17 cellular contexts compared by ENCODE assay signal in genomic region chr2:155696561-155696960, GRCh38.
DNase-seq lines count a peak whose midpoint lies in the region; ATAC-seq and FAIRE-seq lines count a peak whose summit lies in the region.
"Had no signal": no experiment of that assay in that cellular context is flagged by ENCODE, and none has a peak within 500 bp of the region (broad histone marks: within the 10 kb centered on the region; RNA-seq: fewer than 3 reads in every experiment).

No MANE protein-coding gene starts in this region.

- ATAC-seq in HG02588 (IDR thresholded peaks at IDR 0.05; ENCODE audit: unreplicated experiment) = no peak

- DNase-seq in NOMO-1 (lab: John Stamatoyannopoulos, UW; ENCODE audit: unreplicated experiment in 2 of 2) = peak; percentile 24 to 75
- DNase-seq in NOMO-1 treated with dmso at 0.1 percent for 144 hours (lab: John Stamatoyannopoulos, UW; ENCODE audit: unreplicated experiment) = no peak
- peak; percentile 81 for DNase-seq in NOMO-1 treated with DMSO at 0.1 percent for 48 hours (lab: John Stamatoyannopoulos, UW; ENCODE audit: unreplicated experiment)
- peak; percentile 70 for DNase-seq in SIG-M5 treated with dmso at 0.1 percent for 504 hours (lab: John Stamatoyannopoulos, UW; ENCODE audit: unreplicated experiment)
- DNase-seq in frontal cortex (ENCODE audit: low spot score in 2 of 2) = no peak
- no peak for DNase-seq in NCI-H526 treated with DMSO at 0.1 percent for 48 hours (lab: John Stamatoyannopoulos, UW)
- no peak for DNase-seq in NCI-H345 (lab: John Stamatoyannopoulos, UW)
- DNase-seq: DMS153, HCEC 1CT, NCI-H1105 treated with DMSO at 0.1 percent for 48 hours, NCI-H146, NCI-H1930, NCI-H446 treated with DMSO at 0.1 percent for 48 hours, NCI-H526, T-helper 1 cell had no signal

- FAIRE-seq in frontal cortex (lab: Jason Lieb, UNC) = peak; percentile 50
- FAIRE-seq: H1 had no signal

Comparison
In these comparisons a context has a peak if more than half of its experiments do, and no peak if none do; other contexts are left out.
1. DNase-seq: peak in NOMO-1 (2 of 2), NOMO-1 treated with DMSO at 0.1 percent for 48 hours (single experiment) and SIG-M5 treated with dmso at 0.1 percent for 504 hours (single experiment); none in NOMO-1 treated with dmso at 0.1 percent for 144 hours (single experiment), frontal cortex (0 of 2), NCI-H526 treated with DMSO at 0.1 percent for 48 hours (single experiment) and NCI-H345 (single experiment).